Comparison of ENCODE assay signal across 2 cellular contexts in genomic region chr20:1171461-1172093, GRCh38.
A peak's percentile ranks its signal among the peaks of the same experiment; 100 is the strongest.
TF ChIP-seq lines count a peak whose summit lies in the region.

No MANE protein-coding gene starts in this region.

TF ChIP-seq in GM23338, 12 proteins besides CTCF, POLR2A, EP300 and RAD21 (continued from another document):
- TF ChIP-seq REST (IDR thresholded peaks at IDR 0.05; ENCODE audit: unreplicated experiment) (peak; percentile 85), JUNB (IDR thresholded peaks at IDR 0.05; ENCODE audit: unreplicated experiment) (no peak)
TF ChIP-seq in GM23338: peak in this region for 1.

TF ChIP-seq in SK-N-SH treated with all-trans-retinoic acid at 6 μM for 48 hours, 23 proteins besides CTCF, POLR2A, EP300 and RAD21 (continued from another document):
- TF ChIP-seq PPARA (CRISPR knock-in tag; IDR thresholded peaks at IDR 0.05; ENCODE audit: borderline replicate concordance): no peak
- no peak for TF ChIP-seq PATZ1 (CRISPR knock-in tag; IDR thresholded peaks at IDR 0.05; ENCODE audit: borderline replicate concordance)
- TF ChIP-seq TOX (CRISPR knock-in tag; IDR thresholded peaks at IDR 0.05; ENCODE audit: borderline replicate concordance): no peak
- TF ChIP-seq OSR1 (CRISPR knock-in tag; IDR thresholded peaks at IDR 0.05): no peak
- TF ChIP-seq ZFP30 (CRISPR knock-in tag; IDR thresholded peaks at IDR 0.05): no peak
- TF ChIP-seq TSHZ2 (CRISPR knock-in tag; IDR thresholded peaks at IDR 0.05): no peak
- no peak for TF ChIP-seq TCF4 (CRISPR knock-in tag; IDR thresholded peaks at IDR 0.05; ENCODE audit: borderline replicate concordance)
- TF ChIP-seq ZFP3 (CRISPR knock-in tag; IDR thresholded peaks at IDR 0.05): no peak
- TF ChIP-seq ZNF8 (CRISPR knock-in tag; IDR thresholded peaks at IDR 0.05): no peak
- no peak for TF ChIP-seq ISL1 (CRISPR knock-in tag; IDR thresholded peaks at IDR 0.05)
- no peak for TF ChIP-seq ZC3H10 (CRISPR knock-in tag; IDR thresholded peaks at IDR 0.05)
- no peak for TF ChIP-seq ZNF70 (CRISPR knock-in tag; IDR thresholded peaks at IDR 0.05)
- TF ChIP-seq RARB (CRISPR knock-in tag; IDR thresholded peaks at IDR 0.05): no peak
- TF ChIP-seq GLIS3 (CRISPR knock-in tag; IDR thresholded peaks at IDR 0.05): no peak
- TF ChIP-seq CREB5 (CRISPR knock-in tag; IDR thresholded peaks at IDR 0.05; ENCODE audit: low read depth): no peak
- no peak for TF ChIP-seq ARNTL (CRISPR knock-in tag; IDR thresholded peaks at IDR 0.05; ENCODE audit: borderline replicate concordance, low read depth)
